31 cellular contexts compared by ENCODE assay signal in genomic region chr11:34605481-34606325, GRCh38. TPM values are rescaled to one million over a fixed set of nuclear protein-coding genes. Genes with fewer than 3 reads are reported as not detected.
DNase-seq lines count a peak whose midpoint lies in the region; ATAC-seq and TF ChIP-seq lines count a peak whose summit lies in the region.
"Had no signal": no experiment of that assay in that cellular context is flagged by ENCODE, and none has a peak within 500 bp of the region (broad histone marks: within the 10 kb centered on the region; RNA-seq: fewer than 3 reads in every experiment).

No MANE protein-coding gene starts in this region.

- DNase-seq in SIG-M5 treated with dmso at 0.1 percent for 504 hours (lab: John Stamatoyannopoulos, UW; ENCODE audit: unreplicated experiment) (peak; percentile 5), SIG-M5 (lab: John Stamatoyannopoulos, UW) (no peak), NOMO-1 treated with DMSO at 0.1 percent for 48 hours (lab: John Stamatoyannopoulos, UW; ENCODE audit: unreplicated experiment) (peak; percentile 56), activated B cell treated with CpG ODN at 0.5 μM for 24 hours (no peak), left ventricle myocardium inferior (no peak)
- DNase-seq in stimulated activated naive B cell treated with anti-CD40 and anti-IgM and Interleukin-4, amounts not matched to agents 10 μg/mL and 1 μg/mL and 100 μg/mL, for 72 hours, result no peak
- DNase-seq in activated CD8-positive, alpha-beta memory T cell treated with anti-CD3 and anti-CD28 coated beads, Interleukin-2, amount 50 U/mL, for 4 hours, result no peak
- DNase-seq: activated CD4-positive, alpha-beta T cell treated with anti-CD3 and anti-CD28 coated beads, Interleukin-2, amount 50 U/mL, for 48 hours; activated CD4-positive, CD25-positive, alpha-beta regulatory T cell treated with anti-CD3 and anti-CD28 coated beads, Interleukin-2, amount 50 U/mL, for 72 hours; activated naive CD4-positive, alpha-beta T cell; Caco-2; central memory CD4-positive, alpha-beta T cell; DMS79; foreskin keratinocyte; head of caudate nucleus; Karpas-422; left lung; mesenchymal stem cell; NCI-H1092; NCI-H187; NCI-H2171 treated with DMSO at 0.1 percent for 48 hours; NCI-H510A treated with DMSO at 0.1 percent for 48 hours; SJCRH30; stimulated activated naive CD4-positive, alpha-beta T cell treated with Interleukin-2 at 50 U/mL for 16 hours had no signal

- H3K27ac ChIP-seq in left ventricle myocardium inferior (replicated peaks), result no peak overlapping the region
- H3K27ac ChIP-seq: 22Rv1, esophagus muscularis mucosa, foreskin keratinocyte, left lung, parathyroid adenoma, SJCRH30 had no signal

- H3K9me3 ChIP-seq in left ventricle myocardium inferior (replicated peaks), result no peaks in the 10 kb centered on the region
- H3K9me3 ChIP-seq: Caco-2, esophagus muscularis mucosa, left lung, SJCRH30 had no signal

- POLR2A ChIA-PET in activated B cell treated with CpG ODN at 0.5 μM for 24 hours (lab: Charles Lee), result interaction anchor here (1.4 kb wide), 1 partner anchor 9 kb away, joined by 4 read pairs; no protein-coding TSS in a partner anchor

- TF ChIP-seq CTCF in activated B cell treated with CpG ODN at 0.5 μM for 24 hours (IDR thresholded peaks at IDR 0.05) (no peak), left ventricle myocardium inferior (IDR thresholded peaks at IDR 0.05; ENCODE audit: borderline replicate concordance) (no peak)

- H3K4me1 ChIP-seq in left ventricle myocardium inferior, result peaks cover 10% of the 10 kb centered on the region

- CTCF ChIA-PET in activated B cell treated with CpG ODN at 0.5 μM for 24 hours (lab: Charles Lee), result no interaction called here

- no peaks in the 10 kb centered on the region for H3K36me3 Mint-ChIP-seq in activated B cell treated with CpG ODN at 0.5 μM for 24 hours (ENCODE audit: low read depth)
- no peaks in the 10 kb centered on the region for H3K36me3 Mint-ChIP-seq in stimulated activated naive B cell treated with anti-CD40 and anti-IgM and Interleukin-4, amounts not matched to agents 10 μg/mL and 1 μg/mL and 100 μg/mL, for 72 hours
- H3K36me3 Mint-ChIP-seq: CD14-positive monocyte had no signal

- no peak overlapping the region for H3K27ac Mint-ChIP-seq in activated B cell treated with CpG ODN at 0.5 μM for 24 hours
- peak overlapping the region; percentile 52 for H3K27ac Mint-ChIP-seq in stimulated activated naive B cell treated with anti-CD40 and anti-IgM and Interleukin-4, amounts not matched to agents 10 μg/mL and 1 μg/mL and 100 μg/mL, for 72 hours
- H3K27ac Mint-ChIP-seq: endodermal cell; T-helper 1 cell treated with Interleukin-12 subunit alpha and Interleukin-12 subunit beta and Interleukin-4 antibody, amounts not matched to agents 30 μg/mL and 1 μg/mL, for 36 hours had no signal

- peaks cover 7% of the 10 kb centered on the region for H3K4me1 Mint-ChIP-seq in activated B cell treated with CpG ODN at 0.5 μM for 24 hours
- H3K4me1 Mint-ChIP-seq in stimulated activated naive B cell treated with anti-CD40 and anti-IgM and Interleukin-4, amounts not matched to agents 10 μg/mL and 1 μg/mL and 100 μg/mL, for 72 hours, result peaks cover 8 to 16% of the 10 kb centered on the region in 2 donors

- no peaks in the 10 kb centered on the region for H3K9me3 Mint-ChIP-seq in activated B cell treated with CpG ODN at 0.5 μM for 24 hours
- H3K9me3 Mint-ChIP-seq in stimulated activated naive B cell treated with anti-CD40 and anti-IgM and Interleukin-4, amounts not matched to agents 10 μg/mL and 1 μg/mL and 100 μg/mL, for 72 hours, result no peaks in the 10 kb centered on the region
- H3K9me3 Mint-ChIP-seq: endodermal cell; T-helper 1 cell treated with Interleukin-12 subunit alpha and Interleukin-12 subunit beta and Interleukin-4 antibody, amounts not matched to agents 30 μg/mL and 1 μg/mL, for 36 hours had no signal

- no peak overlapping the region for H3K4me3 Mint-ChIP-seq in activated B cell treated with CpG ODN at 0.5 μM for 24 hours
- peak overlapping the region in 1 of 2 donors; percentile 0 for H3K4me3 Mint-ChIP-seq in stimulated activated naive B cell treated with anti-CD40 and anti-IgM and Interleukin-4, amounts not matched to agents 10 μg/mL and 1 μg/mL and 100 μg/mL, for 72 hours
- H3K4me3 Mint-ChIP-seq: endodermal cell; T-helper 1 cell treated with Interleukin-12 subunit alpha and Interleukin-12 subunit beta and Interleukin-4 antibody, amounts not matched to agents 30 μg/mL and 1 μg/mL, for 36 hours had no signal

- peak; percentile 25 for ATAC-seq in activated B cell treated with CpG ODN at 0.5 μM for 24 hours (ENCODE audit: low read depth)
- peak; percentile 72 to 73 for ATAC-seq in stimulated activated naive B cell treated with anti-CD40 and anti-IgM and Interleukin-4, amounts not matched to agents 10 μg/mL and 1 μg/mL and 100 μg/mL, for 72 hours (replicated peaks)
- ATAC-seq in HG02973 (IDR thresholded peaks at IDR 0.05; ENCODE audit: unreplicated experiment), result no peak
- ATAC-seq: foreskin keratinocyte, left lung had no signal

- H3K4me3 ChIP-seq in left ventricle myocardium inferior, result no peak overlapping the region
- H3K4me3 ChIP-seq: esophagus muscularis mucosa, left lung, SJCRH30 had no signal

- no peaks in the 10 kb centered on the region for H3K27me3 ChIP-seq in left ventricle myocardium inferior (ENCODE audit: low read depth)
- H3K27me3 ChIP-seq: esophagus muscularis mucosa, foreskin keratinocyte, left lung, SJCRH30 had no signal

- intact Hi-C loops in activated B cell treated with CpG ODN at 0.5 μM for 24 hours (cut with micrococcal nuclease) (no loop called here), left ventricle myocardium inferior (cut with micrococcal nuclease) (no loop called here)

- H3K36me3 ChIP-seq in left ventricle myocardium inferior, result no peaks in the 10 kb centered on the region
- H3K36me3 ChIP-seq: esophagus muscularis mucosa, left lung, SJCRH30 had no signal

- no peaks in the 10 kb centered on the region for H3K27me3 Mint-ChIP-seq in activated B cell treated with CpG ODN at 0.5 μM for 24 hours
- H3K27me3 Mint-ChIP-seq in stimulated activated naive B cell treated with anti-CD40 and anti-IgM and Interleukin-4, amounts not matched to agents 10 μg/mL and 1 μg/mL and 100 μg/mL, for 72 hours, result peaks cover 8 to 22% of the 10 kb centered on the region in 2 donors

RNA-seq across cellular contexts. Expression of gene EHF, which starts 15.2 kb away (rescaled TPM):
- total RNA-seq in activated B cell treated with CpG ODN at 0.5 μM for 24 hours (1.1 and 1.4 TPM in 2 replicates), left ventricle myocardium inferior (1.6 TPM)
- total RNA-seq: SJCRH30 had no signal

Comparison
In these comparisons a context has a peak if more than half of its experiments do, and no peak if none do; other contexts are left out.
1. DNase-seq: peak in SIG-M5 treated with dmso at 0.1 percent for 504 hours (single experiment) and NOMO-1 treated with DMSO at 0.1 percent for 48 hours (single experiment); none in SIG-M5 (single experiment), activated B cell treated with CpG ODN at 0.5 μM for 24 hours (single experiment), stimulated activated naive B cell treated with anti-CD40 and anti-IgM and Interleukin-4, amounts not matched to agents 10 μg/mL and 1 μg/mL and 100 μg/mL, for 72 hours (single experiment), left ventricle myocardium inferior (single experiment) and activated CD8-positive, alpha-beta memory T cell treated with anti-CD3 and anti-CD28 coated beads, Interleukin-2, amount 50 U/mL, for 4 hours (single experiment).